Comparison of ENCODE assay signal across 1 cellular context in genomic region chr3:151135548-151136337, GRCh38.
A peak's percentile ranks its signal among the peaks of the same experiment; 100 is the strongest.
TF ChIP-seq lines count a peak whose summit lies in the region.

No MANE protein-coding gene starts in this region.

TF ChIP-seq in K562, 482 proteins besides CTCF, POLR2A, EP300 and RAD21 (continued from another document):
- TF ChIP-seq PBX2 (CRISPR knock-in tag; IDR thresholded peaks at IDR 0.05; ENCODE audit: low read depth) = no peak
- TF ChIP-seq PBX2 (tag; conservative IDR thresholded peaks at IDR 0.05; ENCODE audit: low read depth) = peak; percentile 45; the same call in 1 of the 2 replicates
- no peak for TF ChIP-seq ZNF764 (CRISPR knock-in tag; IDR thresholded peaks at IDR 0.05; ENCODE audit: low read depth)
- no peak for TF ChIP-seq JUND (IDR thresholded peaks at IDR 0.05; ENCODE audit: borderline replicate concordance, low read depth, low read length)
- TF ChIP-seq JUND (tag; IDR thresholded peaks at IDR 0.05; ENCODE audit: borderline replicate concordance, low read depth, low read length) = no peak
- 0 out of 2 replicates have a peak, but pooled peaks have one; percentile 51 for TF ChIP-seq KLF16 (IDR thresholded peaks at IDR 0.05)
- TF ChIP-seq FOXM1 (IDR thresholded peaks at IDR 0.05; ENCODE audit: low read depth) = peak; percentile 33; the same call in 1 of the 2 replicates
- TF ChIP-seq FOXM1 (CRISPR knock-in tag; IDR thresholded peaks at IDR 0.05; ENCODE audit: low read depth) = no peak
- no peak for TF ChIP-seq FIP1L1 (IDR thresholded peaks at IDR 0.05; ENCODE audit: low read depth, low read length, poor library complexity, severe bottlenecking)
- no peak for TF ChIP-seq GATAD2B (IDR thresholded peaks at IDR 0.05; ENCODE audit: borderline replicate concordance)
- peak; percentile 75 for TF ChIP-seq SOX6 (IDR thresholded peaks at IDR 0.05)
- TF ChIP-seq SP1 (CRISPR knock-in tag; IDR thresholded peaks at IDR 0.05) = no peak
- TF ChIP-seq NFIC (IDR thresholded peaks at IDR 0.05) = 0 out of 2 replicates have a peak, but pooled peaks have one; percentile 23
- TF ChIP-seq RBBP5 (IDR thresholded peaks at IDR 0.05; ENCODE audit: borderline replicate concordance, insufficient read depth, low read length, poor library complexity, severe bottlenecking) = no peak
- TF ChIP-seq HDAC2 (IDR thresholded peaks at IDR 0.05) = no peak
- no peak for TF ChIP-seq TOE1 (IDR thresholded peaks at IDR 0.05; ENCODE audit: borderline replicate concordance)
- TF ChIP-seq TOE1 (CRISPR knock-in tag; IDR thresholded peaks at IDR 0.05; ENCODE audit: borderline replicate concordance, low read depth) = no peak
